8 cellular contexts compared by ENCODE assay signal in genomic region chr5:140042551-140043507, GRCh38. TPM values are rescaled to one million over a fixed set of nuclear protein-coding genes. Genes with fewer than 3 reads are reported as not detected.
DNase-seq lines count a peak whose midpoint lies in the region; ATAC-seq and TF ChIP-seq lines count a peak whose summit lies in the region.

NRG2 (minus strand) TSS chr5:140043299.

- no peaks in the 10 kb centered on the region for H3K36me3 Mint-ChIP-seq in activated naive CD8-positive, alpha-beta T cell treated with anti-CD3 and anti-CD28 coated beads, Interleukin-2, amount 10 ng/mL, durations not matched to agents 7 days and 5 days

- peak; percentile 75 for TF ChIP-seq CTCF in parathyroid adenoma (IDR thresholded peaks at IDR 0.05)

- no peak within 1 kb of the TSS for H3K9ac ChIP-seq in SK-N-MC (ENCODE audit: insufficient read length)
- peak within 1 kb of the TSS; percentile 39 for H3K9ac ChIP-seq in parathyroid adenoma

- no peaks in the 10 kb centered on the region for H3K9me3 Mint-ChIP-seq in activated naive CD8-positive, alpha-beta T cell treated with anti-CD3 and anti-CD28 coated beads, Interleukin-2, amount 10 ng/mL, durations not matched to agents 7 days and 5 days

- H3K4me3 ChIP-seq in SK-N-MC: peak within 1 kb of the TSS; percentile 69
- peak within 1 kb of the TSS; percentile 66 for H3K4me3 ChIP-seq in parathyroid adenoma (ENCODE audit: low read depth, low read length)
- H3K4me3 ChIP-seq in aorta (ENCODE audit: low read length in 2 of 2): peak within 1 kb of the TSS; percentile 60 to 65

- peak; percentile 67 for ATAC-seq in GM19467 (IDR thresholded peaks at IDR 0.05; ENCODE audit: unreplicated experiment)
- ATAC-seq in activated naive CD8-positive, alpha-beta T cell treated with anti-CD3 and anti-CD28 coated beads, Interleukin-2, amount 10 ng/mL, durations not matched to agents 7 days and 5 days (ENCODE audit: low read depth): peak; percentile 92
- ATAC-seq in aorta (ENCODE audit: low FRiP score): peak; percentile 88

- H3K27ac ChIP-seq in SK-N-MC (no peak within 1 kb of the TSS), parathyroid adenoma (peak within 1 kb of the TSS; percentile 90), aorta (ENCODE audit: low read depth in 1 of 2, low read length in 2 of 2) (peak within 1 kb of the TSS in 1 of 2 donors; percentile 23)

- 0% methylated on average over 75 to 91 of the region's 91 CpGs for WGBS in aorta, 2 donors

- intact Hi-C loops in cardiac septum (cut with DNase I): loop anchor here (5.0 kb wide), 4 partner anchors 41 to 256 kb away; no protein-coding TSS in a partner anchor
- intact Hi-C loops in aorta (cut with DNase I): no loop called here

- peak within 1 kb of the TSS; percentile 74 for H3K4me3 Mint-ChIP-seq in activated naive CD8-positive, alpha-beta T cell treated with anti-CD3 and anti-CD28 coated beads, Interleukin-2, amount 10 ng/mL, durations not matched to agents 7 days and 5 days

- POLR2A ChIA-PET in activated naive CD8-positive, alpha-beta T cell treated with anti-CD3 and anti-CD28 coated beads, Interleukin-2, amount 10 ng/mL, durations not matched to agents 7 days and 5 days (lab: Charles Lee): no interaction called here

- H3K79me2 ChIP-seq in parathyroid adenoma: peaks cover 4% of the 10 kb centered on the region

- peaks cover 22% of the 10 kb centered on the region for H3K4me1 ChIP-seq in parathyroid adenoma
- H3K4me1 ChIP-seq in aorta (ENCODE audit: control insufficient read depth in 1 of 2, insufficient read depth in 2 of 2, low read length in 2 of 2): no peaks in the 10 kb centered on the region

- H3K36me3 ChIP-seq in SK-N-MC (ENCODE audit: insufficient read depth, low read length): no peaks in the 10 kb centered on the region
- no peaks in the 10 kb centered on the region for H3K36me3 ChIP-seq in parathyroid adenoma (ENCODE audit: control insufficient read depth, insufficient read depth, low read length)
- H3K36me3 ChIP-seq in aorta (ENCODE audit: control insufficient read depth in 1 of 2, insufficient read depth in 2 of 2, low read length in 1 of 2): no peaks in the 10 kb centered on the region

- no peaks in the 10 kb centered on the region for H3K27me3 ChIP-seq in parathyroid adenoma (ENCODE audit: control insufficient read depth, insufficient read depth, low read length)
- H3K27me3 ChIP-seq in aorta (ENCODE audit: control insufficient read depth in 1 of 2, insufficient read depth in 2 of 2, low read length in 1 of 2): no peaks in the 10 kb centered on the region

- peak within 1 kb of the TSS; percentile 96 for H3K4me2 ChIP-seq in parathyroid adenoma (ENCODE audit: low read length)

- H3K4me1 Mint-ChIP-seq in activated naive CD8-positive, alpha-beta T cell treated with anti-CD3 and anti-CD28 coated beads, Interleukin-2, amount 10 ng/mL, durations not matched to agents 7 days and 5 days: peaks cover 7% of the 10 kb centered on the region

- H3K9me3 ChIP-seq in SK-N-MC (ENCODE audit: low read depth, low read length) (no peaks in the 10 kb centered on the region), parathyroid adenoma (ENCODE audit: control insufficient read depth, low read length) (no peaks in the 10 kb centered on the region), aorta (ENCODE audit: control insufficient read depth, low read length) (no peaks in the 10 kb centered on the region)

- peaks cover 71% of the 10 kb centered on the region for H3K27me3 Mint-ChIP-seq in activated naive CD8-positive, alpha-beta T cell treated with anti-CD3 and anti-CD28 coated beads, Interleukin-2, amount 10 ng/mL, durations not matched to agents 7 days and 5 days

- no peak within 1 kb of the TSS for H3K27ac Mint-ChIP-seq in activated naive CD8-positive, alpha-beta T cell treated with anti-CD3 and anti-CD28 coated beads, Interleukin-2, amount 10 ng/mL, durations not matched to agents 7 days and 5 days

- peak; percentile 26 for DNase-seq in COLO829 (ENCODE audit: low spot score)
- DNase-seq in HS-5 (ENCODE audit: low read depth): peak; percentile 31
- DNase-seq in SK-N-MC (ENCODE audit: low read depth, low spot score): no peak
- DNase-seq in activated naive CD8-positive, alpha-beta T cell treated with anti-CD3 and anti-CD28 coated beads, Interleukin-2, amount 10 ng/mL, durations not matched to agents 7 days and 5 days: peak; percentile 69
- DNase-seq in cardiac septum (ENCODE audit: low spot score): peak; percentile 80
- DNase-seq in aorta: peak; percentile 75 to 90

- H2AFZ ChIP-seq in parathyroid adenoma: peak within 1 kb of the TSS; percentile 86

RNA-seq across cellular contexts. Expression of gene NRG2, which starts in this region (rescaled TPM):
- total RNA-seq in activated naive CD8-positive, alpha-beta T cell treated with anti-CD3 and anti-CD28 coated beads, Interleukin-2, amount 10 ng/mL, durations not matched to agents 7 days and 5 days: under 1 TPM in 1 of 2 experiments, not detected in 1; 0.08 TPM
- total RNA-seq in cardiac septum (5.1 TPM), aorta (1 to 10 TPM in 1 of 2 donors, under 1 TPM in 1; 0.81 to 1.3 TPM)
- 1 to 10 TPM in 1 of 2 donors, not detected in 1; 1.2 TPM for polyA plus RNA-seq in aorta

Comparison
In these comparisons a context has a peak if more than half of its experiments do, and no peak if none do; other contexts are left out.
1. Peak in DNase-seq and ATAC-seq in activated naive CD8-positive, alpha-beta T cell treated with anti-CD3 and anti-CD28 coated beads, Interleukin-2, amount 10 ng/mL, durations not matched to agents 7 days and 5 days; RNA of the gene not detected or under 1 TPM.